8 cellular contexts compared by ENCODE assay signal in genomic region chr5:113336975-113337374, GRCh38.
DNase-seq lines count a peak whose midpoint lies in the region; ATAC-seq and TF ChIP-seq lines count a peak whose summit lies in the region.

No MANE protein-coding gene starts in this region.

- H3K4me3 Mint-ChIP-seq in activated CD4-positive, alpha-beta memory T cell treated with anti-CD3 and anti-CD28 coated beads, Interleukin-2, amount 10 ng/mL, durations not matched to agents 7 days and 5 days = no peak overlapping the region
- H3K4me3 Mint-ChIP-seq in activated CD4-positive, alpha-beta memory T cell treated with anti-CD3 and anti-CD28 coated beads for 36 hours = no peak overlapping the region
- H3K4me3 Mint-ChIP-seq in CD8-positive, alpha-beta T cell = no peak overlapping the region

- no peaks in the 10 kb centered on the region for H3K36me3 ChIP-seq in CD8-positive, alpha-beta T cell (ENCODE audit: insufficient read depth, low read length)

- no peaks in the 10 kb centered on the region for H3K36me3 Mint-ChIP-seq in activated CD4-positive, alpha-beta memory T cell treated with anti-CD3 and anti-CD28 coated beads, Interleukin-2, amount 10 ng/mL, durations not matched to agents 7 days and 5 days (ENCODE audit: low read depth)
- no peaks in the 10 kb centered on the region for H3K36me3 Mint-ChIP-seq in activated CD4-positive, alpha-beta memory T cell treated with anti-CD3 and anti-CD28 coated beads for 36 hours
- H3K36me3 Mint-ChIP-seq in CD8-positive, alpha-beta T cell = no peaks in the 10 kb centered on the region

- POLR2A ChIA-PET in activated CD4-positive, alpha-beta memory T cell treated with anti-CD3 and anti-CD28 coated beads, Interleukin-2, amount 10 ng/mL, durations not matched to agents 7 days and 5 days (lab: Charles Lee) = interaction anchor here (1.0 to 1.2 kb wide), 2 partner anchors 173 to 177 kb away, joined by 4 to 8 read pairs; partner anchors contain the start of gene YTHDC2
- POLR2A ChIA-PET in activated CD4-positive, alpha-beta memory T cell treated with anti-CD3 and anti-CD28 coated beads for 36 hours (lab: Charles Lee) = no interaction called here
- POLR2A ChIA-PET in CD8-positive, alpha-beta T cell (lab: Charles Lee) = interaction anchor here (0.6 kb wide), 1 partner anchor 301 kb away, joined by 4 read pairs; no protein-coding TSS in a partner anchor

- peaks cover 5% of the 10 kb centered on the region for H3K27me3 Mint-ChIP-seq in activated CD4-positive, alpha-beta memory T cell treated with anti-CD3 and anti-CD28 coated beads, Interleukin-2, amount 10 ng/mL, durations not matched to agents 7 days and 5 days
- H3K27me3 Mint-ChIP-seq in activated CD4-positive, alpha-beta memory T cell treated with anti-CD3 and anti-CD28 coated beads for 36 hours = no peaks in the 10 kb centered on the region
- H3K27me3 Mint-ChIP-seq in CD8-positive, alpha-beta T cell (ENCODE audit: low read depth) = peaks cover 12% of the 10 kb centered on the region

- DNase-seq in activated CD4-positive, alpha-beta memory T cell treated with anti-CD3 and anti-CD28 coated beads, Interleukin-2, amount 10 ng/mL, durations not matched to agents 7 days and 5 days = peak; percentile 21
- DNase-seq in activated CD4-positive, alpha-beta memory T cell treated with anti-CD3 and anti-CD28 coated beads for 36 hours = no peak
- DNase-seq in NCI-H460 (ENCODE audit: extremely low read depth, low read depth) (peak; percentile 43), cardiac fibroblast (ENCODE audit: low read depth in 2 of 2) (peak; percentile 87 to 92), lung microvascular endothelial cell (ENCODE audit: low read depth in 2 of 2) (peak; percentile 87), NCI-H128 (lab: John Stamatoyannopoulos, UW; ENCODE audit: unreplicated experiment) (no peak)
- DNase-seq in CD8-positive, alpha-beta T cell = no peak

- H3K9me3 Mint-ChIP-seq in activated CD4-positive, alpha-beta memory T cell treated with anti-CD3 and anti-CD28 coated beads, Interleukin-2, amount 10 ng/mL, durations not matched to agents 7 days and 5 days = no peaks in the 10 kb centered on the region
- H3K9me3 Mint-ChIP-seq in activated CD4-positive, alpha-beta memory T cell treated with anti-CD3 and anti-CD28 coated beads for 36 hours = no peaks in the 10 kb centered on the region
- no peaks in the 10 kb centered on the region for H3K9me3 Mint-ChIP-seq in CD8-positive, alpha-beta T cell

- H3K4me3 ChIP-seq in cardiac fibroblast (replicated peaks in 1 of 2; ENCODE audit: low read depth in 2 of 2, low read length in 2 of 2) = no peak overlapping the region
- no peak overlapping the region for H3K4me3 ChIP-seq in CD8-positive, alpha-beta T cell (ENCODE audit: low read depth, low read length)

- no peaks in the 10 kb centered on the region for H3K27me3 ChIP-seq in CD8-positive, alpha-beta T cell (ENCODE audit: insufficient read depth, low read length)

- ATAC-seq in CD8-positive, alpha-beta T cell = no peak
- no peak for ATAC-seq in HG03039 (IDR thresholded peaks at IDR 0.05; ENCODE audit: unreplicated experiment)

- H3K9me3 ChIP-seq in CD8-positive, alpha-beta T cell (ENCODE audit: low read length) = no peaks in the 10 kb centered on the region

- no peak overlapping the region for H3K27ac ChIP-seq in CD8-positive, alpha-beta T cell (ENCODE audit: low read depth, low read length)

- H3K4me1 ChIP-seq in CD8-positive, alpha-beta T cell (ENCODE audit: insufficient read depth, low read length) = peaks cover 4% of the 10 kb centered on the region

- peaks cover 14% of the 10 kb centered on the region for H3K4me1 Mint-ChIP-seq in activated CD4-positive, alpha-beta memory T cell treated with anti-CD3 and anti-CD28 coated beads, Interleukin-2, amount 10 ng/mL, durations not matched to agents 7 days and 5 days
- H3K4me1 Mint-ChIP-seq in activated CD4-positive, alpha-beta memory T cell treated with anti-CD3 and anti-CD28 coated beads for 36 hours (ENCODE audit: low read depth) = peaks cover 4% of the 10 kb centered on the region
- H3K4me1 Mint-ChIP-seq in CD8-positive, alpha-beta T cell (ENCODE audit: low read depth) = peaks cover 8% of the 10 kb centered on the region

- no peak overlapping the region for H3K27ac Mint-ChIP-seq in activated CD4-positive, alpha-beta memory T cell treated with anti-CD3 and anti-CD28 coated beads, Interleukin-2, amount 10 ng/mL, durations not matched to agents 7 days and 5 days
- H3K27ac Mint-ChIP-seq in activated CD4-positive, alpha-beta memory T cell treated with anti-CD3 and anti-CD28 coated beads for 36 hours = no peak overlapping the region
- H3K27ac Mint-ChIP-seq in CD8-positive, alpha-beta T cell = no peak overlapping the region

- intact Hi-C loops in activated CD4-positive, alpha-beta memory T cell treated with anti-CD3 and anti-CD28 coated beads for 36 hours (cut with micrococcal nuclease) = loop anchor here (2.0 kb wide), 1 partner anchor 42 kb away; no protein-coding TSS in a partner anchor
- intact Hi-C loops in CD8-positive, alpha-beta T cell (cut with DNase I, micrococcal nuclease) = loop anchor here in 1 of 2 experiments (10.0 kb wide), 1 partner anchor 1908 kb away; no protein-coding TSS in a partner anchor

- peak; percentile 65 for TF ChIP-seq CTCF in cardiac fibroblast (IDR thresholded peaks at IDR 0.05; ENCODE audit: low read depth, low read length)
- no peak for TF ChIP-seq CTCF in CD8-positive, alpha-beta T cell (IDR thresholded peaks at IDR 0.05)

- CTCF ChIA-PET in activated CD4-positive, alpha-beta memory T cell treated with anti-CD3 and anti-CD28 coated beads, Interleukin-2, amount 10 ng/mL, durations not matched to agents 7 days and 5 days (lab: Charles Lee) = interaction anchor here (0.8 to 9.8 kb wide), 16 partner anchors 8 to 340 kb away, joined by 3 to 118 read pairs (median 6); partner anchors contain the start of genes MCC and YTHDC2
- CTCF ChIA-PET in activated CD4-positive, alpha-beta memory T cell treated with anti-CD3 and anti-CD28 coated beads for 36 hours (lab: Charles Lee) = interaction anchor here (0.6 to 3.0 kb wide), 8 partner anchors 38 to 341 kb away, joined by 3 to 16 read pairs (median 4); partner anchors contain the start of gene YTHDC2
- CTCF ChIA-PET in CD8-positive, alpha-beta T cell (lab: Charles Lee) = interaction anchor here (0.9 to 11.3 kb wide), 4 partner anchors 8 to 342 kb away, joined by 3 to 153 read pairs (median 12); no protein-coding TSS in a partner anchor

Comparison
In these comparisons a context has a peak if more than half of its experiments do, and no peak if none do; other contexts are left out.
1. DNase-seq: peak in activated CD4-positive, alpha-beta memory T cell treated with anti-CD3 and anti-CD28 coated beads, Interleukin-2, amount 10 ng/mL, durations not matched to agents 7 days and 5 days (single experiment), NCI-H460 (single experiment), cardiac fibroblast (2 of 2) and lung microvascular endothelial cell (2 of 2); none in activated CD4-positive, alpha-beta memory T cell treated with anti-CD3 and anti-CD28 coated beads for 36 hours (single experiment), CD8-positive, alpha-beta T cell (0 of 7) and NCI-H128 (single experiment).